16 cellular contexts compared by ENCODE assay signal in the genomic region with DNA sequence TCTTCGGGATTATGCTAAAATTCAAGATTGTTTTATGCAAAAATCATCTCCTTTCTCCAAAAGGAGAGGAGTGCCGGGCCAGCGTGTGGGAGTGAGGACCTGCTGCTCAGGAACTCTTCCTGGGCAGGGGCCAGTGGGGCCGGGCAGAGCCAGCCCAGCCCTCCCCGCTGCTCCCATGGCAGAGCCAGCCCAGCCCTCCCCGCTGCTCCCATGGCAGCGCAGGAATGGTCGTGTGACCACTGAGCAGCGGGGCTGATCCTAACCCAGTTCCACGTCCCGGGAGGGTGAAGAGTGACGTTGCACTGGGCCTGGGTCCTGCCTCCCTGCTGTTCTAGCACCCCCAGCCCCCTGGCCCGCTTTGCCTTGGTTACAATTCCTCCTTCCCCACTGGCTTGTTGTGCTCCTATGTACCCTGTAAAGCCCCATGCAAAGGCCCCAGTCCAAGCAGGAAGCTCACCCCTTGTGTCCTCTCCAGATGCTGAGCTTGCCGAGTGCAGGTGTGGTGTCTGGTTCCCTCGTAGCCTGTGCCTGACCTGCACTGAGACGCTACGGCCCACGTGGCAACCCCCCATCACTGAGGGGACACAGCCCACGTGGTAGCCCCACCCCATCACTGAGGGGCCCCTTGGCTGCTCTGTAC. TPM values are rescaled to one million over a fixed set of nuclear protein-coding genes. Genes with fewer than 3 reads are reported as not detected.
A peak's percentile ranks its signal among the peaks of the same experiment; 100 is the strongest.
DNase-seq lines count a peak whose midpoint lies in the region; ATAC-seq and TF ChIP-seq lines count a peak whose summit lies in the region.
"Had no signal": no experiment of that assay in that cellular context is flagged by ENCODE, and none has a peak within 500 bp of the region (broad histone marks: within the 10 kb centered on the region; RNA-seq: fewer than 3 reads in every experiment).

No MANE protein-coding gene starts in this region.

- no peaks in the 10 kb centered on the region for H3K79me2 ChIP-seq in smooth muscle cell (ENCODE audit: low read depth)

- intact Hi-C loops in left cardiac atrium (cut with DNase I) (no loop called here), posterior vena cava (cut with DNase I) (no loop called here)

- no peak overlapping the region for H3K4me3 Mint-ChIP-seq in T-helper 2 cell treated with Interferon-gamma antibody and Interleukin-4, amounts not matched to agents 5 μg/mL and 100 μg/mL, for 36 hours
- H3K4me3 Mint-ChIP-seq: activated T-cell treated with anti-CD3 and anti-CD28 coated beads, Interleukin-2, amount 50 U/mL, for 72 hours had no signal

- peaks cover 8% of the 10 kb centered on the region for H3K9me3 Mint-ChIP-seq in T-helper 2 cell treated with Interferon-gamma antibody and Interleukin-4, amounts not matched to agents 5 μg/mL and 100 μg/mL, for 36 hours
- H3K9me3 Mint-ChIP-seq: activated T-cell treated with anti-CD3 and anti-CD28 coated beads, Interleukin-2, amount 50 U/mL, for 72 hours had no signal

- H3K36me3 Mint-ChIP-seq in T-helper 2 cell treated with Interferon-gamma antibody and Interleukin-4, amounts not matched to agents 5 μg/mL and 100 μg/mL, for 36 hours (ENCODE audit: low read depth) = no peaks in the 10 kb centered on the region

- WGBS in smooth muscle cell (ENCODE audit: low lambda C conversion rate) = 94% methylated on average over 19 of the region's 19 CpGs

- ATAC-seq in left cardiac atrium (peak in 1 of 2 donors; percentile 71), HG02798 (IDR thresholded peaks at IDR 0.05; ENCODE audit: poor library complexity, unreplicated experiment) (no peak)
- ATAC-seq: activated T-cell treated with anti-CD3 and anti-CD28 coated beads, Interleukin-2, amount 50 U/mL, for 72 hours had no signal

- H3K4me1 Mint-ChIP-seq in T-helper 2 cell treated with Interferon-gamma antibody and Interleukin-4, amounts not matched to agents 5 μg/mL and 100 μg/mL, for 36 hours (ENCODE audit: low read depth) = no peaks in the 10 kb centered on the region

- H3K27me3 ChIP-seq in smooth muscle cell (ENCODE audit: low read depth) = no peaks in the 10 kb centered on the region

- no peak overlapping the region for H3K27ac Mint-ChIP-seq in T-helper 2 cell treated with Interferon-gamma antibody and Interleukin-4, amounts not matched to agents 5 μg/mL and 100 μg/mL, for 36 hours
- H3K27ac Mint-ChIP-seq: activated T-cell treated with anti-CD3 and anti-CD28 coated beads, Interleukin-2, amount 50 U/mL, for 72 hours had no signal

- no peak for TF ChIP-seq CTCF in smooth muscle cell (IDR thresholded peaks at IDR 0.05; ENCODE audit: borderline replicate concordance, insufficient read depth, poor library complexity, severe bottlenecking)

- no peaks in the 10 kb centered on the region for H3K4me1 ChIP-seq in smooth muscle cell (ENCODE audit: low read depth)
- H3K4me1 ChIP-seq: HAP-1 had no signal

- no peak overlapping the region for H2AFZ ChIP-seq in smooth muscle cell (ENCODE audit: low read depth)
- H2AFZ ChIP-seq: PC-9 had no signal

- no peak overlapping the region for H3K4me2 ChIP-seq in smooth muscle cell
- H3K4me2 ChIP-seq: PC-9 had no signal

- no peaks in the 10 kb centered on the region for H3K27me3 Mint-ChIP-seq in T-helper 2 cell treated with Interferon-gamma antibody and Interleukin-4, amounts not matched to agents 5 μg/mL and 100 μg/mL, for 36 hours (ENCODE audit: low read depth)

- H3K9ac ChIP-seq in smooth muscle cell (ENCODE audit: low read depth) = no peak overlapping the region

- no peaks in the 10 kb centered on the region for H3K36me3 ChIP-seq in smooth muscle cell (ENCODE audit: low read depth)
- H3K36me3 ChIP-seq: HAP-1, tibial artery had no signal

- no peak overlapping the region for H3K4me3 ChIP-seq in smooth muscle cell
- H3K4me3 ChIP-seq: HAP-1, PC-9, tibial artery had no signal

- H3F3A ChIP-seq in smooth muscle cell (ENCODE audit: low read depth) = no peaks in the 10 kb centered on the region

- H3K27ac ChIP-seq in smooth muscle cell (ENCODE audit: low read depth) = no peak overlapping the region
- H3K27ac ChIP-seq: PC-9, tibial artery had no signal

- H4K20me1 ChIP-seq in smooth muscle cell (ENCODE audit: low read depth) = no peaks in the 10 kb centered on the region

- DNase-seq in T-helper 2 cell treated with Interferon-gamma antibody and Interleukin-4, amounts not matched to agents 5 μg/mL and 100 μg/mL, for 36 hours (ENCODE audit: low spot score) = peak; percentile 3
- no peak for DNase-seq in T-helper 2 cell
- peak; percentile 73 for DNase-seq in NCI-H2029 (lab: John Stamatoyannopoulos, UW)
- peak; percentile 24 for DNase-seq in left cardiac atrium
- peak; percentile 55 for DNase-seq in posterior vena cava (ENCODE audit: low spot score)
- no peak for DNase-seq in NCI-H446 treated with DMSO at 0.1 percent for 48 hours (lab: John Stamatoyannopoulos, UW)
- no peak for DNase-seq in smooth muscle cell (lab: John Stamatoyannopoulos, UW; ENCODE audit: unreplicated experiment)
- DNase-seq: activated T-cell treated with anti-CD3 and anti-CD28 coated beads, Interleukin-2, amount 50 U/mL, for 72 hours; amygdala; PC-9 had no signal

- no peaks in the 10 kb centered on the region for H3K9me3 ChIP-seq in smooth muscle cell (replicated peaks; ENCODE audit: low read depth)
- H3K9me3 ChIP-seq: HAP-1, tibial artery had no signal

RNA-seq across cellular contexts. Expression of gene NEU4, which starts 11.4 kb away (rescaled TPM):
- under 1 TPM; 0.16 to 0.38 TPM for total RNA-seq in left cardiac atrium
- under 1 TPM in 1 of 2 donors, not detected in 1; 0.38 TPM for total RNA-seq in posterior vena cava
- total RNA-seq in smooth muscle cell = not detected in 2 replicates
- polyA plus RNA-seq in smooth muscle cell = 0.10 TPM in 1 of 2 replicates, not detected in the other
- total RNA-seq: A172, pulmonary artery endothelial cell had no signal
- polyA plus RNA-seq: keratinocyte had no signal

RNA-seq across cellular contexts. Expression of gene GAL3ST2, which starts 20.9 kb away (rescaled TPM):
- under 1 TPM in 1 of 2 donors, not detected in 1; 0.44 TPM for total RNA-seq in left cardiac atrium
- total RNA-seq in posterior vena cava = not detected
- total RNA-seq in smooth muscle cell = not detected in 2 replicates
- 0.34 TPM in 2 replicates for polyA plus RNA-seq in smooth muscle cell
- total RNA-seq: A172, pulmonary artery endothelial cell had no signal
- polyA plus RNA-seq: keratinocyte had no signal

Comparison
In these comparisons a context has a peak if more than half of its experiments do, and no peak if none do; other contexts are left out.
1. DNase-seq: peak in T-helper 2 cell treated with Interferon-gamma antibody and Interleukin-4, amounts not matched to agents 5 μg/mL and 100 μg/mL, for 36 hours (single experiment), NCI-H2029 (single experiment), left cardiac atrium (single experiment) and posterior vena cava (single experiment); none in T-helper 2 cell (0 of 5), NCI-H446 treated with DMSO at 0.1 percent for 48 hours (single experiment) and smooth muscle cell (single experiment).